Comparison of ENCODE assay signal across 1 cellular context in genomic region chr14:59240356-59240755, GRCh38.
TF ChIP-seq lines count a peak whose summit lies in the region.

No MANE protein-coding gene starts in this region.

TF ChIP-seq in GM12878, 131 proteins besides CTCF, POLR2A, EP300 and RAD21 (continued from another document):
- no peak for TF ChIP-seq NKRF (conservative IDR thresholded peaks at IDR 0.05)
- no peak for TF ChIP-seq CHD2 (IDR thresholded peaks at IDR 0.05; ENCODE audit: borderline replicate concordance, low read depth, low read length)
- peak; percentile 72 for TF ChIP-seq RELB (IDR thresholded peaks at IDR 0.05; ENCODE audit: low read depth)
- no peak for TF ChIP-seq NRF1 (conservative IDR thresholded peaks at IDR 0.05; ENCODE audit: low read depth, low read length)
- no peak for TF ChIP-seq RCOR1 (conservative IDR thresholded peaks at IDR 0.05; ENCODE audit: low read depth, low read length)
- TF ChIP-seq FOXM1 (IDR thresholded peaks at IDR 0.05; ENCODE audit: low read depth, low read length) = peak; percentile 37; the same call in 1 of the 2 replicates
- TF ChIP-seq KDM1A (IDR thresholded peaks at IDR 0.05; ENCODE audit: borderline replicate concordance) = no peak
- TF ChIP-seq E2F4 (IDR thresholded peaks at IDR 0.05; ENCODE audit: low read depth, low read length) = no peak
- peak; percentile 66 for TF ChIP-seq JUNB (IDR thresholded peaks at IDR 0.05)
- no peak for TF ChIP-seq SKIL (IDR thresholded peaks at IDR 0.05; ENCODE audit: low read depth, poor library complexity, severe bottlenecking)
